23 cellular contexts compared by ENCODE assay signal in genomic region chr6:159304641-159305040, GRCh38.
DNase-seq lines count a peak whose midpoint lies in the region; ATAC-seq, FAIRE-seq and TF ChIP-seq lines count a peak whose summit lies in the region.
"Had no signal": no experiment of that assay in that cellular context is flagged by ENCODE, and none has a peak within 500 bp of the region (broad histone marks: within the 10 kb centered on the region; RNA-seq: fewer than 3 reads in every experiment).

No MANE protein-coding gene starts in this region.

- H3K27ac ChIP-seq in HepG2 (ENCODE audit: extremely low read length, insufficient read depth, low read length) (no peak overlapping the region), right lobe of liver (peak overlapping the region in 1 of 3 donors; percentile 42), K562 (ENCODE audit: extremely low read depth, low read depth, low read length) (no peak overlapping the region)
- H3K27ac ChIP-seq: 22Rv1; A549; BLaER1 treated with 17β-estradiol and CSF1 and Interleukin-3, amounts not matched to agents 10 nM and 100 nM; C4-2B had no signal

- no peak overlapping the region for H3K4me2 ChIP-seq in HepG2 (ENCODE audit: low read depth, low read length)
- H3K4me2 ChIP-seq in K562 (ENCODE audit: insufficient read depth, low read length), result no peak overlapping the region
- H3K4me2 ChIP-seq: A549; BLaER1 treated with 17β-estradiol and CSF1 and Interleukin-3, amounts not matched to agents 10 nM and 100 nM had no signal

- BruUV-seq in HepG2 (replicated peaks; lab: Mats Ljungman, UMichigan), result no TSS peak
- no TSS peak for BruUV-seq in K562 (replicated peaks; lab: Mats Ljungman, UMichigan)

- intact Hi-C loops in HepG2 (cut with micrococcal nuclease; ENCODE audit: unreplicated experiment), result no loop called here
- intact Hi-C loops in right lobe of liver (cut with DNase I), result no loop called here
- intact Hi-C loops in K562 (cut with micrococcal nuclease), result no loop called here
- intact Hi-C loops in natural killer cell (cut with micrococcal nuclease), result no loop called here

- H3K9me3 ChIP-seq in HepG2 (ENCODE audit: low read length) (no peaks in the 10 kb centered on the region), right lobe of liver (no peaks in the 10 kb centered on the region), K562 (replicated peaks; ENCODE audit: control insufficient read depth, insufficient read depth, low read depth, low read length) (no peaks in the 10 kb centered on the region)
- H3K9me3 ChIP-seq: A549, Caco-2 had no signal

- no peak overlapping the region for H3K4me3 Mint-ChIP-seq in natural killer cell
- H3K4me3 Mint-ChIP-seq: B cell; CD4-positive, alpha-beta T cell; CD8-positive, alpha-beta T cell had no signal

- H3K27ac Mint-ChIP-seq in natural killer cell, result no peak overlapping the region
- H3K27ac Mint-ChIP-seq: B cell; CD4-positive, alpha-beta T cell; CD8-positive, alpha-beta T cell had no signal

- TF ChIP-seq RAD21 in HepG2 (CRISPR knock-in tag; IDR thresholded peaks at IDR 0.05) (no peak), K562 (CRISPR knock-in tag; conservative IDR thresholded peaks at IDR 0.05 in 1 of 2, IDR thresholded peaks at IDR 0.05 in 1 of 2) (no peak)

- in situ Hi-C loops in HepG2 (cut with HindIII; ENCODE audit: extremely low pct_ligation_motif_present, low pct_unique_long_range_greater_than_20kb) (no loop called here), K562 (cut with MboI) (no loop called here)

- POLR2A ChIA-PET in HepG2 (lab: Yijun Ruan, JAX), result no interaction called here
- POLR2A ChIA-PET in K562 (lab: Yijun Ruan, JAX), result interaction anchor here (0.6 to 1.0 kb wide), 2 partner anchors 11 to 56 kb away, joined by 3 read pairs; no protein-coding TSS in a partner anchor

- CTCF ChIA-PET in HepG2 (lab: Yijun Ruan, JAX; ENCODE audit: low intra/inter-chr PET ratio, low total read pairs) (no interaction called here), K562 (lab: Yijun Ruan, JAX; ENCODE audit: low intra/inter-chr PET ratio) (interaction anchor here (0.5 kb wide), 1 partner anchor 340 kb away, joined by 3 read pairs; no protein-coding TSS in a partner anchor)

- H2AFZ ChIP-seq in HepG2 (ENCODE audit: low read length), result no peak overlapping the region
- H2AFZ ChIP-seq in K562 (ENCODE audit: low read depth, low read length), result no peak overlapping the region

- TF ChIP-seq CTCF in HepG2 (CRISPR knock-in tag; IDR thresholded peaks at IDR 0.05) (no peak), right lobe of liver (IDR thresholded peaks at IDR 0.05) (no peak), K562 (IDR thresholded peaks at IDR 0.05 in 2 of 3, conservative IDR thresholded peaks at IDR 0.05 in 1 of 3; ENCODE audit: insufficient read depth in 2 of 3, low read depth in 1 of 3, low read length in 3 of 3) (no peak), natural killer cell (IDR thresholded peaks at IDR 0.05) (no peak)

- H3K36me3 Mint-ChIP-seq in natural killer cell, result no peaks in the 10 kb centered on the region
- H3K36me3 Mint-ChIP-seq: CD8-positive, alpha-beta T cell had no signal

- ATAC-seq in HepG2 (no peak), right lobe of liver (no peak), K562 (no peak), natural killer cell (no peak)
- ATAC-seq: A549; CD8-positive, alpha-beta T cell had no signal

- H3K9ac ChIP-seq in HepG2 (ENCODE audit: insufficient read depth, low read depth, low read length), result no peak overlapping the region
- no peak overlapping the region for H3K9ac ChIP-seq in K562 (ENCODE audit: insufficient read depth in 1 of 2, low read depth in 2 of 2, low read length in 2 of 2)
- H3K9ac ChIP-seq: BLaER1 treated with 17β-estradiol and CSF1 and Interleukin-3, amounts not matched to agents 10 nM and 100 nM had no signal

- TF ChIP-seq POLR2A in HepG2 (IDR thresholded peaks at IDR 0.05; ENCODE audit: insufficient read depth in 1 of 2, low read depth in 2 of 2, low read length in 2 of 2) (no peak), right lobe of liver (IDR thresholded peaks at IDR 0.05) (no peak), K562 (conservative IDR thresholded peaks at IDR 0.05) (no peak)

- H3K36me3 ChIP-seq in HepG2 (replicated peaks in 1 of 2; ENCODE audit: control insufficient read depth in 1 of 2, insufficient read depth in 2 of 2, low read length in 2 of 2) (no peaks in the 10 kb centered on the region), right lobe of liver (no peaks in the 10 kb centered on the region), K562 (ENCODE audit: control insufficient read depth, insufficient read depth, low read length) (no peaks in the 10 kb centered on the region)
- H3K36me3 ChIP-seq: BLaER1 treated with 17β-estradiol and CSF1 and Interleukin-3, amounts not matched to agents 10 nM and 100 nM had no signal

- DNase-seq in DMS53 (lab: John Stamatoyannopoulos, UW), result peak; percentile 3
- no peak for DNase-seq in DMS53 treated with DMSO at 0.1 percent for 48 hours (lab: John Stamatoyannopoulos, UW; ENCODE audit: unreplicated experiment)
- no peak for DNase-seq in HepG2 (ENCODE audit: low spot score)
- no peak for DNase-seq in right lobe of liver
- DNase-seq in NAMALWA (ENCODE audit: low spot score), result peak; percentile 9
- no peak for DNase-seq in K562 (ENCODE audit: extremely low read depth in 1 of 4, low spot score in 3 of 4)
- DNase-seq in natural killer cell, result no peak
- DNase-seq: AML-193; Caco-2; Calu3; CD4-positive, alpha-beta T cell; CD8-positive, alpha-beta T cell; DMS79 treated with DMSO at 0.1 percent for 48 hours; GF-D8 had no signal

- TF ChIP-seq EP300 in HepG2 (IDR thresholded peaks at IDR 0.05; ENCODE audit: low read depth in 2 of 2, low read length in 2 of 2) (no peak), HepG2 (CRISPR knock-in tag; IDR thresholded peaks at IDR 0.05; ENCODE audit: borderline replicate concordance) (no peak), K562 (IDR thresholded peaks at IDR 0.05; ENCODE audit: low read length) (no peak)

- H3K4me1 Mint-ChIP-seq in natural killer cell, result no peaks in the 10 kb centered on the region
- H3K4me1 Mint-ChIP-seq: B cell had no signal

- no peaks in the 10 kb centered on the region for H3K9me3 Mint-ChIP-seq in natural killer cell
- H3K9me3 Mint-ChIP-seq: CD4-positive, alpha-beta T cell; CD8-positive, alpha-beta T cell had no signal

- H3K79me2 ChIP-seq in HepG2 (ENCODE audit: insufficient read depth, low read length) (no peaks in the 10 kb centered on the region), K562 (ENCODE audit: control insufficient read depth, insufficient read depth, low read length) (no peaks in the 10 kb centered on the region)

- H3K4me3 ChIP-seq in HepG2 (replicated peaks in 1 of 3; ENCODE audit: insufficient read depth in 1 of 3, low read depth in 2 of 3, low read length in 3 of 3) (no peak overlapping the region), right lobe of liver (no peak overlapping the region), K562 (no peak overlapping the region)
- H3K4me3 ChIP-seq: A549; BLaER1 treated with 17β-estradiol and CSF1 and Interleukin-3, amounts not matched to agents 10 nM and 100 nM had no signal

- H3K27me3 ChIP-seq in HepG2 (ENCODE audit: control insufficient read depth in 1 of 2, insufficient read depth in 2 of 2, low read length in 2 of 2), result no peaks in the 10 kb centered on the region
- no peaks in the 10 kb centered on the region for H3K27me3 ChIP-seq in right lobe of liver
- peaks cover 3 to 10% of the 10 kb centered on the region in 2 experiments; a peak in 2 of 5 replicates for H3K27me3 ChIP-seq in K562 (ENCODE audit: control insufficient read depth in 2 of 2, insufficient read depth in 2 of 2, low read length in 2 of 2)
- H3K27me3 ChIP-seq: BLaER1 treated with 17β-estradiol and CSF1 and Interleukin-3, amounts not matched to agents 10 nM and 100 nM had no signal

- no peaks in the 10 kb centered on the region for H3K9me1 ChIP-seq in K562 (ENCODE audit: control insufficient read depth, insufficient read depth, low read length)

- no peaks in the 10 kb centered on the region for H4K20me1 ChIP-seq in HepG2 (ENCODE audit: insufficient read depth, low read length)
- no peaks in the 10 kb centered on the region for H4K20me1 ChIP-seq in K562 (replicated peaks; ENCODE audit: control insufficient read depth, insufficient read depth, low read length)
- H4K20me1 ChIP-seq: BLaER1 treated with 17β-estradiol and CSF1 and Interleukin-3, amounts not matched to agents 10 nM and 100 nM had no signal

- FAIRE-seq in HepG2 (lab: Jason Lieb, UNC) (no peak), K562 (lab: Jason Lieb, UNC) (no peak)
- FAIRE-seq: A549, D721Med, G401.6, GM12891, GM19239 had no signal

- 66% methylated on average over 1 of the region's 1 CpG for WGBS in HepG2 (ENCODE audit: low lambda C conversion rate)
- 88% methylated on average over 1 of the region's 1 CpG for whole genome bisulfite sequencing in right lobe of liver (ENCODE audit: insufficient coverage, low coverage, low lambda C conversion rate, missing lambda C conversion rate)
- 0% methylated on average over 1 of the region's 1 CpG for WGBS in K562 (ENCODE audit: insufficient coverage, low coverage, missing lambda C conversion rate)

- H3K4me1 ChIP-seq in HepG2 (ENCODE audit: insufficient read depth, low read length) (peaks cover 10% of the 10 kb centered on the region), right lobe of liver (peaks cover 0 to 48% (median 11%) of the 10 kb centered on the region in 4 donors), K562 (replicated peaks in 1 of 2; ENCODE audit: control insufficient read depth in 2 of 2, insufficient read depth in 2 of 2, low read length in 2 of 2) (no peaks in the 10 kb centered on the region)
- H3K4me1 ChIP-seq: A549, Caco-2 had no signal

- H3K27me3 Mint-ChIP-seq in natural killer cell (ENCODE audit: low read depth in 2 of 2), result peaks cover 9 to 34% of the 10 kb centered on the region in 2 donors

TF ChIP-seq in HepG2, 621 proteins besides CTCF, POLR2A, EP300 and RAD21:
- TF ChIP-seq HNRNPK (IDR thresholded peaks at IDR 0.05; ENCODE audit: low read depth, low read length, poor library complexity, severe bottlenecking), result peak; percentile 98
- TF ChIP-seq ESRRA (CRISPR knock-in tag; IDR thresholded peaks at IDR 0.05; ENCODE audit: low read depth), result no peak
- TF ChIP-seq PCBP2 (optimal IDR thresholded peaks at IDR 0.05; ENCODE audit: low read depth, low read length, poor library complexity, severe bottlenecking), result peak; percentile 93
- TF ChIP-seq PCBP1 (IDR thresholded peaks at IDR 0.05; ENCODE audit: borderline replicate concordance, low read depth, low read length), result peak; percentile 81; the same call in 1 of the 2 replicates

TF ChIP-seq in K562, 482 proteins besides CTCF, POLR2A, EP300 and RAD21 (continues in another document):
- TF ChIP-seq SP2 (IDR thresholded peaks at IDR 0.05; ENCODE audit: extremely low read depth, low read depth, low read length, poor library complexity, severe bottlenecking) (no peak), HNRNPK (IDR thresholded peaks at IDR 0.05; ENCODE audit: low read depth, low read length, poor library complexity, severe bottlenecking) (peak; percentile 85)

Comparison
In these comparisons a context has a peak if more than half of its experiments do, and no peak if none do; other contexts are left out.
1. DNase-seq: peak in DMS53 (single experiment) and NAMALWA (single experiment); none in DMS53 treated with DMSO at 0.1 percent for 48 hours (single experiment), HepG2 (single experiment), right lobe of liver (0 of 3), K562 (0 of 4) and natural killer cell (single experiment).